28 cellular contexts compared by ENCODE assay signal in genomic region chr7:150911590-150912267, GRCh38. TPM values are rescaled to one million over a fixed set of nuclear protein-coding genes. Genes with fewer than 3 reads are reported as not detected.
"Had no signal": no experiment of that assay in that cellular context is flagged by ENCODE, and none has a peak within 500 bp of the region (broad histone marks: within the 10 kb centered on the region; RNA-seq: fewer than 3 reads in every experiment).

No MANE protein-coding gene starts in this region.

- H3K27me3 ChIP-seq: colonic mucosa, ovary, sigmoid colon had no signal

- FAIRE-seq: islet of Langerhans had no signal

- H3K36me3 ChIP-seq: colonic mucosa, gastroesophageal sphincter, heart right ventricle, left lung, ovary, sigmoid colon, stomach, tibial artery had no signal

- H3K9me3 ChIP-seq: colonic mucosa, gastroesophageal sphincter, heart right ventricle, left lung, ovary, psoas muscle, sigmoid colon, stomach, tibial artery had no signal

- DNase-seq: colonic mucosa; effector CD8-positive, alpha-beta T cell; endodermal cell; foreskin fibroblast; heart right ventricle; hippocampal formation; left cardiac atrium; left lung; mesenchymal stem cell; midbrain; naive thymus-derived CD4-positive, alpha-beta T cell; nucleus accumbens; ovary; psoas muscle; right cardiac atrium; sigmoid colon; stimulated activated CD4-positive, alpha-beta T cell treated with anti-CD3 and anti-CD28 coated beads, Interleukin-2, amount 100 ng/mL, for 24 hours; stimulated activated CD4-positive, alpha-beta T cell treated with anti-CD3 and anti-CD28 coated beads, Interleukin-4, amount 100 ng/mL, for 24 hours; stimulated activated naive CD4-positive, alpha-beta T cell treated with Interleukin-2 at 50 U/mL for 16 hours; stomach; tibial artery had no signal

- H3K4me1 ChIP-seq: colonic mucosa, gastroesophageal sphincter, heart right ventricle, left lung, psoas muscle, sigmoid colon, stomach, tibial artery had no signal

- H3K4me3 ChIP-seq: colonic mucosa, gastroesophageal sphincter, heart right ventricle, left lung, ovary, psoas muscle, sigmoid colon, stomach, tibial artery had no signal

- ATAC-seq: esophagus mucosa; gastroesophageal sphincter; heart right ventricle; left cardiac atrium; left lung; naive thymus-derived CD4-positive, alpha-beta T cell; psoas muscle had no signal

- H3K27ac ChIP-seq: colonic mucosa, epithelial cell of prostate, gastroesophageal sphincter, heart right ventricle, left lung, ovary, psoas muscle, sigmoid colon, stomach, tibial artery had no signal

RNA-seq across cellular contexts. Expression of gene AOC1, which starts 59.4 kb away (rescaled TPM):
- total RNA-seq: endodermal cell, lung microvascular endothelial cell, temporal lobe had no signal
- polyA plus RNA-seq: naive thymus-derived CD4-positive, alpha-beta T cell; ovary; right cardiac atrium; urinary bladder had no signal
